ENCODE assay signal across 8 cellular contexts in the genomic region with DNA sequence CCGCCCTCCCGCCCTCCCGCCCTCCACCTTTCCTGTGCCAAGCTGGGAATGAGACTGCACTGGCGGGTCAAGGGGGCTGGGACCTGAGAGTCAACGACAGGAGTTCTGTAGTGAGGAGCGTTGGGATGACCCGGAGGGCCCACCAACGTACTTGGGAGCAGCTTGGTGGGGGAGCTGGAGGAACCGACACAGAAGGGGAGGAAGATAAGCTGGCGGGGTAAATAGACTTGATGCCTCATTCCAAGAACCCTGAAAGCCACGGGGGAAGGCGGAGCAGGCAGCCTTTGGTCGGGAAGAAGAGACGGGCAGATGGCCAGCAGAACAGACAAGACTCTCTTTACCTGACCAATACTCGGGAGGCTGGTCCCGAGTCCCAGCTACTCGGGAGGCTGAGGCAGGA. TPM values are rescaled to one million over a fixed set of nuclear protein-coding genes. Genes with fewer than 3 reads are reported as not detected.
DNase-seq lines count a peak whose midpoint lies in the region; ATAC-seq lines count a peak whose summit lies in the region.

No MANE protein-coding gene starts in this region.

- H3K36me3 ChIP-seq in CD4-positive, CD25-positive, alpha-beta regulatory T cell (ENCODE audit: control insufficient read depth, insufficient read depth, low read length) = no peaks in the 10 kb centered on the region
- H3K36me3 ChIP-seq in effector memory CD4-positive, alpha-beta T cell (ENCODE audit: control insufficient read depth, insufficient read depth, low read length) = no peaks in the 10 kb centered on the region
- no peaks in the 10 kb centered on the region for H3K36me3 ChIP-seq in neuron (ENCODE audit: insufficient read depth, low read length)

- peaks cover 2% of the 10 kb centered on the region for H3K27me3 ChIP-seq in CD4-positive, CD25-positive, alpha-beta regulatory T cell (ENCODE audit: control insufficient read depth, insufficient read depth, low read length)
- no peaks in the 10 kb centered on the region for H3K27me3 ChIP-seq in effector memory CD4-positive, alpha-beta T cell (replicated peaks; ENCODE audit: control insufficient read depth, insufficient read depth, low read length, poor library complexity, severe bottlenecking)
- no peaks in the 10 kb centered on the region for H3K27me3 ChIP-seq in neuron (ENCODE audit: insufficient read depth, low read length)

- H3K4me1 Mint-ChIP-seq in CD4-positive, CD25-positive, alpha-beta regulatory T cell = peaks cover 4 to 18% (median 7%) of the 10 kb centered on the region in 4 donors

- peak overlapping the region; percentile 55 for H3K4me3 ChIP-seq in CD4-positive, CD25-positive, alpha-beta regulatory T cell (ENCODE audit: low read depth, low read length)
- H3K4me3 ChIP-seq in effector memory CD4-positive, alpha-beta T cell (ENCODE audit: insufficient read depth, low read depth, low read length, poor library complexity, severe bottlenecking) = peak overlapping the region; percentile 53
- peak overlapping the region; percentile 67 for H3K4me3 ChIP-seq in neuron (ENCODE audit: low read length)

- ATAC-seq in CD4-positive, CD25-positive, alpha-beta regulatory T cell (ENCODE audit: low read depth in 2 of 2) = no peak
- ATAC-seq in HG02610 (IDR thresholded peaks at IDR 0.05; ENCODE audit: unreplicated experiment) = no peak

- H3K27ac Mint-ChIP-seq in CD4-positive, CD25-positive, alpha-beta regulatory T cell = peak overlapping the region in 2 of 3 donors; percentile 31 to 83

- H3K9me3 ChIP-seq in CD4-positive, CD25-positive, alpha-beta regulatory T cell (ENCODE audit: control insufficient read depth in 2 of 2, low read length in 2 of 2) = no peaks in the 10 kb centered on the region
- no peaks in the 10 kb centered on the region for H3K9me3 ChIP-seq in effector memory CD4-positive, alpha-beta T cell (ENCODE audit: control insufficient read depth, low read length)
- H3K9me3 ChIP-seq in neuron (ENCODE audit: low read length) = no peaks in the 10 kb centered on the region

- H3K27me3 Mint-ChIP-seq in CD4-positive, CD25-positive, alpha-beta regulatory T cell = peaks cover 19% of the 10 kb centered on the region

- H3K4me1 ChIP-seq in CD4-positive, CD25-positive, alpha-beta regulatory T cell (ENCODE audit: control insufficient read depth, insufficient read depth, low read length, poor library complexity, severe bottlenecking) = peaks cover 10% of the 10 kb centered on the region
- peaks cover 6% of the 10 kb centered on the region for H3K4me1 ChIP-seq in effector memory CD4-positive, alpha-beta T cell (ENCODE audit: control insufficient read depth, insufficient read depth, low read length, poor library complexity, severe bottlenecking)
- H3K4me1 ChIP-seq in neuron (ENCODE audit: insufficient read depth, low read length) = peaks cover 4% of the 10 kb centered on the region

- no peaks in the 10 kb centered on the region for H3K36me3 Mint-ChIP-seq in CD4-positive, CD25-positive, alpha-beta regulatory T cell

- H3K27ac ChIP-seq in CD4-positive, CD25-positive, alpha-beta regulatory T cell (ENCODE audit: insufficient read depth, low read length, poor library complexity, severe bottlenecking) = no peak overlapping the region
- H3K27ac ChIP-seq in effector memory CD4-positive, alpha-beta T cell (ENCODE audit: insufficient read depth, low read length, poor library complexity, severe bottlenecking) = no peak overlapping the region

- H3K9me3 Mint-ChIP-seq in CD4-positive, CD25-positive, alpha-beta regulatory T cell = no peaks in the 10 kb centered on the region

- no peak for DNase-seq in CD4-positive, CD25-positive, alpha-beta regulatory T cell
- DNase-seq in NCI-H748 (lab: John Stamatoyannopoulos, UW; ENCODE audit: unreplicated experiment) (peak; percentile 54), NCI-H1048 (lab: John Stamatoyannopoulos, UW) (no peak), iPS-NIHi7 (ENCODE audit: extremely low spot score) (no peak), AG08396 (ENCODE audit: low spot score) (no peak)
- DNase-seq in effector memory CD4-positive, alpha-beta T cell = no peak

- peak overlapping the region; percentile 94 for H2AFZ ChIP-seq in neuron (ENCODE audit: low read depth, low read length)

- peak overlapping the region; percentile 84 to 87 (median 86) for H3K4me3 Mint-ChIP-seq in CD4-positive, CD25-positive, alpha-beta regulatory T cell

RNA-seq across cellular contexts. Expression of gene FMN1, which starts 0.3 kb away (rescaled TPM):
- total RNA-seq in CD4-positive, CD25-positive, alpha-beta regulatory T cell = 8.9 TPM
- polyA plus RNA-seq in CD4-positive, CD25-positive, alpha-beta regulatory T cell = under 1 TPM in 2 of 4 donors, not detected in 2; 0.32 to 0.36 TPM
